Comparison of ENCODE assay signal across 10 cellular contexts in genomic region chr18:10131036-10131774, GRCh38.
DNase-seq lines count a peak whose midpoint lies in the region; TF ChIP-seq lines count a peak whose summit lies in the region.
"Had no signal": no experiment of that assay in that cellular context is flagged by ENCODE, and none has a peak within 500 bp of the region (broad histone marks: within the 10 kb centered on the region; RNA-seq: fewer than 3 reads in every experiment).

No MANE protein-coding gene starts in this region.

- H3K27ac ChIP-seq in coronary artery (no peak overlapping the region), mesodermal cell (ENCODE audit: low read depth, low read length, severe bottlenecking) (peak overlapping the region; percentile 55), tibial nerve (peak overlapping the region in 2 of 4 donors; percentile 1 to 73)

- peak overlapping the region; percentile 69 for H3K4me3 ChIP-seq in coronary artery
- H3K4me3 ChIP-seq in mesodermal cell (ENCODE audit: extremely low read depth, insufficient read depth, low read length, poor library complexity, severe bottlenecking) = peak overlapping the region; percentile 30
- H3K4me3 ChIP-seq in tibial nerve = peak overlapping the region in 3 of 4 donors; percentile 32 to 49 (median 45)

- no peak for TF ChIP-seq CTCF in coronary artery (IDR thresholded peaks at IDR 0.05)
- no peak for TF ChIP-seq CTCF in tibial nerve (IDR thresholded peaks at IDR 0.05)

- no peaks in the 10 kb centered on the region for H3K27me3 ChIP-seq in tibial nerve
- H3K27me3 ChIP-seq: uterus had no signal

- TF ChIP-seq POLR2A in tibial nerve (IDR thresholded peaks at IDR 0.05) = no peak

- DNase-seq in NCI-H524 (lab: John Stamatoyannopoulos, UW) (peak; percentile 3 to 27), NCI-H524 treated with DMSO at 0.1 percent for 48 hours (lab: John Stamatoyannopoulos, UW) (no peak), coronary artery (ENCODE audit: low spot score) (no peak), tibial nerve (ENCODE audit: low spot score in 2 of 2) (no peak), COLO668 (lab: John Stamatoyannopoulos, UW; ENCODE audit: unreplicated experiment) (no peak), NCI-H345 (lab: John Stamatoyannopoulos, UW) (no peak)
- no peak for DNase-seq in stimulated activated CD8-positive, alpha-beta memory T cell treated with anti-CD3 and anti-CD28 coated beads, Interleukin-4, amount 100 ng/mL, for 48 hours
- DNase-seq: stimulated activated CD4-positive, alpha-beta T cell treated with anti-CD3 and anti-CD28 coated beads, Interleukin-4, amount 100 ng/mL, for 1 hour had no signal

- no peak for TF ChIP-seq EP300 in tibial nerve (IDR thresholded peaks at IDR 0.05)

- H3K9me3 ChIP-seq in mesodermal cell (ENCODE audit: control insufficient read depth, low read length) = no peaks in the 10 kb centered on the region
- H3K9me3 ChIP-seq in tibial nerve = no peaks in the 10 kb centered on the region
- H3K9me3 ChIP-seq: uterus had no signal

- H3K4me1 ChIP-seq in mesodermal cell (ENCODE audit: control insufficient read depth, insufficient read depth, low read length, poor library complexity, severe bottlenecking) (peaks cover 46% of the 10 kb centered on the region), tibial nerve (peaks cover 0 to 17% (median 3%) of the 10 kb centered on the region in 4 donors)
- H3K4me1 ChIP-seq: uterus had no signal

- WGBS in mesodermal cell (ENCODE audit: insufficient coverage in 2 of 2), 2 experiments = 4 to 28% methylated on average over 6 to 7 of the region's 11 CpGs
- WGBS in tibial nerve, 2 donors = 32 to 33% methylated on average over 11 of the region's 11 CpGs

- H3K36me3 ChIP-seq in mesodermal cell (ENCODE audit: control insufficient read depth, insufficient read depth, low read length) (no peaks in the 10 kb centered on the region), tibial nerve (no peaks in the 10 kb centered on the region)
- H3K36me3 ChIP-seq: uterus had no signal

Comparison
In these comparisons a context has a peak if more than half of its experiments do, and no peak if none do; other contexts are left out.
1. DNase-seq: peak in NCI-H524 (2 of 2); none in NCI-H524 treated with DMSO at 0.1 percent for 48 hours (single experiment), coronary artery (single experiment), tibial nerve (0 of 2), COLO668 (single experiment), NCI-H345 (single experiment) and stimulated activated CD8-positive, alpha-beta memory T cell treated with anti-CD3 and anti-CD28 coated beads, Interleukin-4, amount 100 ng/mL, for 48 hours (single experiment).
2. Peak in every context shown above with its lines, with median percentiles within 50 percentile points of each other: H3K4me3 ChIP-seq.